22 cellular contexts compared by ENCODE assay signal in the genomic region with DNA sequence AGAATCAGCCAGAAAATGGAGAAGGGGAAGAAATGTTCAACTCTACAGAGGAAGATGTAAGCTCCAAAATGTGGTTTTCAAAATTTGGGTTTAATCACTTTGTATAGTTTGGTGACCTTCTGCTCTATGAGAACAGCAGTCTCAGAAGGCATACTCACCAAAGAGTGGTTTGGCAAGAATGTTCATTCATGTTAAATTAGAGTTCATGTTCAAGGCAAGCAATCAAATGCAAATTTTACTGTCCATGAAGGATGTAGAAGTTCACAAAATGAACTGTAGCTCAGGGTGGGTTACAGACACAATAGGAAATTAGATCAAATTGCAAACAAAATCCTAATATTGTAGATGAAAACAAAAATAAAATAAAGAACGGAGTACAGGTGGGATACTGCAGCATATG.
DNase-seq lines count a peak whose midpoint lies in the region; ATAC-seq and TF ChIP-seq lines count a peak whose summit lies in the region.
"Had no signal": no experiment of that assay in that cellular context is flagged by ENCODE, and none has a peak within 500 bp of the region (broad histone marks: within the 10 kb centered on the region; RNA-seq: fewer than 3 reads in every experiment).

No MANE protein-coding gene starts in this region.

- H3K4me3 ChIP-seq in HEK293 (ENCODE audit: low read depth, low read length), result no peak overlapping the region
- no peak overlapping the region for H3K4me3 ChIP-seq in SU-DHL-6 (ENCODE audit: insufficient read depth, low read length, poor library complexity, severe bottlenecking)
- no peak overlapping the region for H3K4me3 ChIP-seq in OCI-LY7 (ENCODE audit: low read depth, low read length, poor library complexity, severe bottlenecking)
- no peak overlapping the region for H3K4me3 ChIP-seq in heart left ventricle
- H3K4me3 ChIP-seq: BLaER1, GM12878 had no signal

- POLR2A ChIA-PET in HEK293 (lab: Yijun Ruan, JAX), result no interaction called here
- POLR2A ChIA-PET in OCI-LY7 (lab: Charles Lee), result interaction anchor here (0.6 to 1.0 kb wide), 2 partner anchors 11 to 12 kb away, joined by 3 to 5 read pairs; no protein-coding TSS in a partner anchor

- no peak overlapping the region for H3K27ac ChIP-seq in HEK293 (ENCODE audit: extremely low read depth, low read depth, low read length)
- no peak overlapping the region for H3K27ac ChIP-seq in SU-DHL-6 (ENCODE audit: low read depth, low read length)
- H3K27ac ChIP-seq in OCI-LY7 (ENCODE audit: low read depth, low read length, poor library complexity, severe bottlenecking), result no peak overlapping the region
- no peak overlapping the region for H3K27ac ChIP-seq in heart left ventricle
- H3K27ac ChIP-seq: BLaER1 had no signal

- H3K4me2 ChIP-seq in SU-DHL-6 (ENCODE audit: low read depth, low read length, poor library complexity, severe bottlenecking) (no peak overlapping the region), OCI-LY7 (ENCODE audit: low read length) (no peak overlapping the region)
- H3K4me2 ChIP-seq: BLaER1 had no signal

- intact Hi-C loops in OCI-LY7 (cut with micrococcal nuclease; ENCODE audit: unreplicated experiment), result no loop called here
- intact Hi-C loops in heart left ventricle (cut with DNase I), result no loop called here

- H3K9me2 ChIP-seq in SU-DHL-6 (replicated peaks; ENCODE audit: insufficient read depth, low read length), result no peaks in the 10 kb centered on the region
- H3K9me2 ChIP-seq in OCI-LY7 (ENCODE audit: insufficient read depth, low read length), result no peaks in the 10 kb centered on the region

- H2AFZ ChIP-seq in SU-DHL-6 (ENCODE audit: low read depth, low read length, severe bottlenecking) (peak overlapping the region; percentile 86), OCI-LY7 (ENCODE audit: low read length) (no peak overlapping the region)

- no peak overlapping the region for H3K9ac ChIP-seq in SU-DHL-6 (ENCODE audit: low read length)
- H3K9ac ChIP-seq: BLaER1 had no signal

- no TSS peak for BruUV-seq in OCI-LY7 (replicated peaks; lab: Mats Ljungman, UMichigan)

- CTCF ChIA-PET in HEK293 (lab: Yijun Ruan, JAX), result no interaction called here
- CTCF ChIA-PET in OCI-LY7 (lab: Charles Lee; ENCODE audit: unreplicated experiment), result no interaction called here

- DNase-seq in OCI-LY7 (ENCODE audit: low spot score), result no peak
- DNase-seq in heart left ventricle, result no peak
- DNase-seq: 8988T; ACHN; BE2C; C1 segment of cervical spinal cord; CD4-positive, alpha-beta memory T cell; CD4-positive, CD25-positive, alpha-beta regulatory T cell; CD8-positive, alpha-beta memory T cell; COR-L47; DMS 273 treated with DMSO at 0.1 percent for 48 hours; DMS153; DMS53; DMS79; DND-41; EL; GDM1 had no signal

- TF ChIP-seq CTCF in HEK293 (tag by site-specific recombination; IDR thresholded peaks at IDR 0.05) (no peak), SU-DHL-6 (IDR thresholded peaks at IDR 0.05; ENCODE audit: insufficient read depth, low read length, poor library complexity, severe bottlenecking) (no peak), OCI-LY7 (conservative IDR thresholded peaks at IDR 0.05; ENCODE audit: low read length) (no peak), heart left ventricle (IDR thresholded peaks at IDR 0.05) (no peak)

- no peak for TF ChIP-seq POLR2A in heart left ventricle (IDR thresholded peaks at IDR 0.05)

- no peaks in the 10 kb centered on the region for H4K20me1 ChIP-seq in SU-DHL-6 (ENCODE audit: low read depth, low read length)
- H4K20me1 ChIP-seq in OCI-LY7 (ENCODE audit: insufficient read depth, low read length), result no peaks in the 10 kb centered on the region
- H4K20me1 ChIP-seq: BLaER1 had no signal

- no peaks in the 10 kb centered on the region for H3F3A ChIP-seq in SU-DHL-6 (ENCODE audit: insufficient read depth)

- H3K36me3 ChIP-seq in HEK293 (ENCODE audit: control insufficient read depth in 2 of 2, insufficient read depth in 1 of 2, low read length in 2 of 2) (no peaks in the 10 kb centered on the region), SU-DHL-6 (ENCODE audit: low read length) (no peaks in the 10 kb centered on the region), OCI-LY7 (ENCODE audit: insufficient read depth, low read length) (no peaks in the 10 kb centered on the region), heart left ventricle (no peaks in the 10 kb centered on the region)
- H3K36me3 ChIP-seq: BE2C, BLaER1 had no signal

- H3K79me2 ChIP-seq in SU-DHL-6 (ENCODE audit: insufficient read depth, low read length) (no peaks in the 10 kb centered on the region), OCI-LY7 (ENCODE audit: insufficient read depth, low read depth, low read length) (no peaks in the 10 kb centered on the region)

- H3K27me3 ChIP-seq in SU-DHL-6 (ENCODE audit: low read length) (no peaks in the 10 kb centered on the region), heart left ventricle (no peaks in the 10 kb centered on the region)
- H3K27me3 ChIP-seq: BE2C, BLaER1 had no signal

- 83 to 89% (median 86%) methylated on average over 1 of the region's 1 CpG for WGBS in heart left ventricle, 4 donors

- no peak for ATAC-seq in HG02981 (IDR thresholded peaks at IDR 0.05; ENCODE audit: unreplicated experiment)
- no peak for ATAC-seq in heart left ventricle
- ATAC-seq: GM12878 had no signal

- H3K4me1 ChIP-seq in HEK293 (ENCODE audit: control insufficient read depth, insufficient read depth, low read length), result no peaks in the 10 kb centered on the region
- no peaks in the 10 kb centered on the region for H3K4me1 ChIP-seq in OCI-LY7 (ENCODE audit: insufficient read depth, low read length, poor library complexity, severe bottlenecking)
- no peaks in the 10 kb centered on the region for H3K4me1 ChIP-seq in heart left ventricle
- H3K4me1 ChIP-seq: BE2C, BLaER1 had no signal

- H3K9me3 ChIP-seq in HEK293 (ENCODE audit: control insufficient read depth, insufficient read depth, low read depth, low read length) (no peaks in the 10 kb centered on the region), SU-DHL-6 (ENCODE audit: insufficient read depth, low read length) (no peaks in the 10 kb centered on the region), OCI-LY7 (ENCODE audit: low read length) (no peaks in the 10 kb centered on the region), heart left ventricle (no peaks in the 10 kb centered on the region)
- H3K9me3 ChIP-seq: BE2C, BLaER1 had no signal

TF ChIP-seq in HEK293, 187 proteins besides CTCF, POLR2A, EP300 and RAD21:
- TF ChIP-seq, protein P1, sequence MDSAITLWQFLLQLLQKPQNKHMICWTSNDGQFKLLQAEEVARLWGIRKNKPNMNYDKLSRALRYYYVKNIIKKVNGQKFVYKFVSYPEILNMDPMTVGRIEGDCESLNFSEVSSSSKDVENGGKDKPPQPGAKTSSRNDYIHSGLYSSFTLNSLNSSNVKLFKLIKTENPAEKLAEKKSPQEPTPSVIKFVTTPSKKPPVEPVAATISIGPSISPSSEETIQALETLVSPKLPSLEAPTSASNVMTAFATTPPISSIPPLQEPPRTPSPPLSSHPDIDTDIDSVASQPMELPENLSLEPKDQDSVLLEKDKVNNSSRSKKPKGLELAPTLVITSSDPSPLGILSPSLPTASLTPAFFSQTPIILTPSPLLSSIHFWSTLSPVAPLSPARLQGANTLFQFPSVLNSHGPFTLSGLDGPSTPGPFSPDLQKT (IDR thresholded peaks at IDR 0.05; ENCODE audit: borderline replicate concordance, low read depth, low read length), result peak; percentile 70; the same call in 1 of the 2 replicates
- TF ChIP-seq TRIM28 (IDR thresholded peaks at IDR 0.05; ENCODE audit: borderline replicate concordance, low read length), result 0 out of 2 replicates have a peak, but pooled peaks have one; percentile 70
- no peak for TF ChIP-seq ZNF433 (tag by site-specific recombination; IDR thresholded peaks at IDR 0.05; ENCODE audit: low read depth)
TF ChIP-seq in HEK293: peak in this region for 2.
